ENCODE assay signal across 8 cellular contexts in the genomic region with DNA sequence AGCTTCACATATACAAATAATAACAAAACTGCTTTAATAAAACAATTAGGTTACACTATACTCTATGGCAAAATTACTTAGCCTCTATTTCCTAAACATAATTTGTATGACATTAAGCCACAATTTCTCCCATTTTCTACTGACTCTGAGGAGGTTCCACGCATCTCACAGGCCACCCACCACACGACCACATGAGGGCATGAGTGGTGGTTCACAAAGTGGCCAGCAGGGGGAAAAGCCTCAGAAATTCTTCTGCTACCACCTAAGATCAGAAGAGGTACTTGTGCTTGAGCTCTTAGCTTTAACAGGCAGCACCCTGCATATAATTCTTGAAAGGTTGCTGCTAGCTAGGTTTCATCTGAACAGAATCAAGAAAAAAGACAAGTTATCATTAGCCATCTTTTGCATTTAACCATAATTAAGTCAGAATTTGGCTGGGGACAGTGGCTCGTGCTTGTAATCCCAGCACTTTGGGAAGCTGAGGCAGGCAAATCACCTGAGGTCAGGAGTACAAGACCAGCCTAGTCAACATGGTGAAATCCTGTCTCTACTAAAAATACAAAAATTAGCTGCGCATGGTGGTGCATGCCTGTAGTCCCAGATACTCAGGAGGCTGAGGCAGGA. TPM values are rescaled to one million over a fixed set of nuclear protein-coding genes. Genes with fewer than 3 reads are reported as not detected.
DNase-seq lines count a peak whose midpoint lies in the region; ATAC-seq and TF ChIP-seq lines count a peak whose summit lies in the region.

No MANE protein-coding gene starts in this region.

- TF ChIP-seq CTCF in RWPE2 (IDR thresholded peaks at IDR 0.05; ENCODE audit: poor library complexity, severe bottlenecking): peak; percentile 81
- peak; percentile 55 to 84 (median 70) for TF ChIP-seq CTCF in heart left ventricle (IDR thresholded peaks at IDR 0.05)
- peak; percentile 70 for TF ChIP-seq CTCF in smooth muscle cell (IDR thresholded peaks at IDR 0.05; ENCODE audit: borderline replicate concordance, insufficient read depth, poor library complexity, severe bottlenecking)

- H3F3A ChIP-seq in smooth muscle cell (ENCODE audit: low read depth): no peaks in the 10 kb centered on the region

- DNase-seq in GDM1 (lab: John Stamatoyannopoulos, UW) (peak; percentile 48), HT1080 (ENCODE audit: low read depth) (peak; percentile 63), RWPE2 (ENCODE audit: low spot score) (no peak), heart left ventricle (peak in 3 of 5 donors; percentile 20 to 44 (median 30)), smooth muscle cell (lab: John Stamatoyannopoulos, UW; ENCODE audit: unreplicated experiment) (no peak), kidney glomerular epithelial cell (lab: John Stamatoyannopoulos, UW) (no peak)
- peak; percentile 67 for DNase-seq in activated gamma-delta T cell treated with anti-CD3 and anti-CD28 coated beads, Interleukin-2, amount 50 U/mL, for 16 hours (ENCODE audit: low read depth)

- WGBS in heart left ventricle, 4 donors: 63 to 66% (median 64%) methylated on average over 4 of the region's 4 CpGs
- 65% methylated on average over 4 of the region's 4 CpGs for WGBS in smooth muscle cell (ENCODE audit: low lambda C conversion rate)

- H3K27ac ChIP-seq in RWPE2 (ENCODE audit: poor library complexity, severe bottlenecking): no peak overlapping the region
- no peak overlapping the region for H3K27ac ChIP-seq in heart left ventricle
- no peak overlapping the region for H3K27ac ChIP-seq in smooth muscle cell (ENCODE audit: low read depth)

- no peaks in the 10 kb centered on the region for H4K20me1 ChIP-seq in smooth muscle cell (ENCODE audit: low read depth)

- H3K4me3 ChIP-seq in RWPE2 (ENCODE audit: severe bottlenecking) (no peak overlapping the region), heart left ventricle (no peak overlapping the region), smooth muscle cell (no peak overlapping the region)

- no peak for TF ChIP-seq POLR2A in heart left ventricle (IDR thresholded peaks at IDR 0.05)

- H3K4me1 ChIP-seq in RWPE2 (ENCODE audit: insufficient read depth, poor library complexity, severe bottlenecking) (peaks cover 7% of the 10 kb centered on the region), heart left ventricle (peaks cover 0 to 24% (median 1%) of the 10 kb centered on the region in 12 donors), smooth muscle cell (ENCODE audit: low read depth) (no peaks in the 10 kb centered on the region)

- intact Hi-C loops in heart left ventricle (cut with DNase I): loop anchor here in 3 of 10 donors (5.0 kb wide), 3 partner anchors 104 to 219 kb away; no protein-coding TSS in a partner anchor

- H2AFZ ChIP-seq in smooth muscle cell (ENCODE audit: low read depth): no peak overlapping the region

- H3K27me3 ChIP-seq in RWPE2 (ENCODE audit: insufficient read depth, poor library complexity, severe bottlenecking) (no peaks in the 10 kb centered on the region), heart left ventricle (no peaks in the 10 kb centered on the region), smooth muscle cell (ENCODE audit: low read depth) (no peaks in the 10 kb centered on the region)

- no peak overlapping the region for H3K9ac ChIP-seq in smooth muscle cell (ENCODE audit: low read depth)

- H3K36me3 ChIP-seq in RWPE2 (ENCODE audit: low read depth) (peaks cover 11% of the 10 kb centered on the region), heart left ventricle (peaks cover 0 to 76% (median 71%) of the 10 kb centered on the region in 9 donors), smooth muscle cell (ENCODE audit: low read depth) (no peaks in the 10 kb centered on the region)

- no peak overlapping the region for H3K4me2 ChIP-seq in smooth muscle cell

- ATAC-seq in GM21515 (IDR thresholded peaks at IDR 0.05; ENCODE audit: unreplicated experiment): peak; percentile 94
- peak; percentile 77 for ATAC-seq in RWPE2 (ENCODE audit: low read depth)
- peak in 2 of 4 donors; percentile 71 to 75 for ATAC-seq in heart left ventricle

- no peaks in the 10 kb centered on the region for H3K79me2 ChIP-seq in smooth muscle cell (ENCODE audit: low read depth)

- H3K9me3 ChIP-seq in RWPE2 (ENCODE audit: severe bottlenecking): no peaks in the 10 kb centered on the region
- no peaks in the 10 kb centered on the region for H3K9me3 ChIP-seq in heart left ventricle
- no peaks in the 10 kb centered on the region for H3K9me3 ChIP-seq in smooth muscle cell (replicated peaks; ENCODE audit: low read depth)

RNA-seq across cellular contexts. Expression of a gene that starts 7.7 kb away (rescaled TPM):
- total RNA-seq in HT1080 (2014; rRNA removed; shearing (Covaris generic)): 22.3 and 24.7 TPM in 2 replicates
- polyA plus RNA-seq in HT1080 (2015; cell fraction: cytosol; rRNA removed): 23.1 and 25.7 TPM in 2 replicates
- 19.5 and 24.6 TPM in 2 replicates for polyA plus RNA-seq in HT1080 (2015; cell fraction: nucleus; rRNA removed)
- total RNA-seq in heart left ventricle (10 to 100 TPM in 1 of 9 donors, 1 to 10 TPM in 8; 2.6 to 19.8 (median 4.0) TPM), smooth muscle cell (1.9 and 2.1 TPM in 2 replicates)
- polyA plus RNA-seq in heart left ventricle (1 to 10 TPM; 1.8 to 2.8 TPM), smooth muscle cell (2.7 and 4.0 TPM in 2 replicates)

RNA-seq across cellular contexts. Expression of a gene that starts 10.9 kb away (rescaled TPM):
- 37.2 and 41.3 TPM in 2 replicates for total RNA-seq in HT1080 (2014; rRNA removed; shearing (Covaris generic))
- polyA plus RNA-seq in HT1080 (2015; cell fraction: cytosol; rRNA removed): 40.5 and 50.6 TPM in 2 replicates
- polyA plus RNA-seq in HT1080 (2015; cell fraction: nucleus; rRNA removed): 51.0 and 53.4 TPM in 2 replicates
- total RNA-seq in heart left ventricle: 10 to 100 TPM; 53.4 to 67.0 (median 60.7) TPM
- polyA plus RNA-seq in heart left ventricle: 10 to 100 TPM; 11.2 to 41.4 TPM
- 43.0 and 47.4 TPM in 2 replicates for total RNA-seq in smooth muscle cell
- polyA plus RNA-seq in smooth muscle cell: 14.5 and 16.9 TPM in 2 replicates

RNA-seq across cellular contexts. Expression of a gene that starts 54.5 kb away (rescaled TPM):
- total RNA-seq in HT1080 (2014; rRNA removed; shearing (Covaris generic)): 0.70 and 1.3 TPM in 2 replicates
- polyA plus RNA-seq in HT1080 (2015; cell fraction: cytosol; rRNA removed): 0.23 and 0.40 TPM in 2 replicates
- 2.6 and 2.8 TPM in 2 replicates for polyA plus RNA-seq in HT1080 (2015; cell fraction: nucleus; rRNA removed)
- total RNA-seq in heart left ventricle (1 to 10 TPM in 3 of 9 donors, under 1 TPM in 6; 0.71 to 1.5 (median 0.96) TPM), smooth muscle cell (2.2 and 3.9 TPM in 2 replicates)
- polyA plus RNA-seq in heart left ventricle (1 to 10 TPM in 1 of 2 donors, under 1 TPM in 1; 0.19 to 1.0 TPM), smooth muscle cell (0.45 and 0.66 TPM in 2 replicates)

Comparison
In these comparisons a context has a peak if more than half of its experiments do, and no peak if none do; other contexts are left out.
1. DNase-seq: peak in GDM1 (single experiment), HT1080 (single experiment), activated gamma-delta T cell treated with anti-CD3 and anti-CD28 coated beads, Interleukin-2, amount 50 U/mL, for 16 hours (single experiment) and heart left ventricle (3 of 5); none in RWPE2 (single experiment), smooth muscle cell (single experiment) and kidney glomerular epithelial cell (single experiment).
2. Peak in every context shown above with its lines, with median percentiles within 50 percentile points of each other: CTCF ChIP-seq.